ENCODE assay signal across 9 cellular contexts in the genomic region with DNA sequence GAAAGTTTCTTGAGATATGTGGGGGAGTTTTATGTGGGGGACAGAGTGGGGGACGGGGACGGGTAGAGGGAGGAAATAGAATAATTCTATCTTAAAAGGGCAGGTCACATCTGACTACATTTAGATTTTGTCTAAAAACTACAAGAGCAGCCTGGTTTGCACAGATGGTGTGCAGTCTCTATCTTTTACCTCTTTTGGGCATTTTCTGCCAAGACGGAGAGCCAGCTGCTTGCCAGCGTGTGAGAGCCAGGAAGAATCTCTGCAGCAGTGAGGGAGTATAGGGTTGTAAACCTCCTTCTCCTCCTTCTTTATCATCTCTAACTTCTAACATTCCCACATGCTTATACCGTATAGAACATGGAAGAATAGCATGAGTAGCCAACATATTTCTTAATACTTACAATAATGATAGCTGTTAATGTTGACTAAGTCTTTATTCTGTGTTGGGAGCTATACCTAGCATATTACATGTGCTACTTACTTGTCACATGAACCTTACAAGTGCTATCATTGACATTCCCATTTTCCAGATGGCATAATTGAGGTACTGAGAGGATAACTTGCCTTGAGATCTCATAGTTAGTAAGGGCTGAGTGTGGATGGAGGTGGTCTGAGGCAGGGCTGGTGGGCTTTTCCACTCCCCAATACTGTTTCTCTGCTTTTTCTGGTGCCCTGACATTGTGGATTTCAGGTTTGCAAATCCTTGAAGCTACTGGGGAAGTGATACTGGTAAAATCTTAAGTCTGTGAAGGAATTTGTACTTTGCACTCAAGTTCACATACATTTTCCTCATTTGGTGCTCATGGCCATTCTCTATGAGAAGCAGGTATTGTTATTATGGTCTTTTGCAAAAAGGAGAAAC. TPM values are rescaled to one million over a fixed set of nuclear protein-coding genes. Genes with fewer than 3 reads are reported as not detected.
DNase-seq lines count a peak whose midpoint lies in the region; ATAC-seq, FAIRE-seq and TF ChIP-seq lines count a peak whose summit lies in the region.
"Had no signal": no experiment of that assay in that cellular context is flagged by ENCODE, and none has a peak within 500 bp of the region (broad histone marks: within the 10 kb centered on the region; RNA-seq: fewer than 3 reads in every experiment).

No MANE protein-coding gene starts in this region.

- DNase-seq in T-helper 1 cell (no peak), K562 (ENCODE audit: extremely low read depth in 1 of 4, low spot score in 3 of 4) (no peak), tibial nerve (ENCODE audit: low spot score in 2 of 2) (no peak), COR-L47 (lab: John Stamatoyannopoulos, UW) (no peak), HuH-7.5 (ENCODE audit: low spot score) (no peak)
- DNase-seq: NK-92 treated with Interleukin-12 subunit alpha and Interleukin-12 subunit beta, amount 100 ng/mL, for 24 hours had no signal

- no peaks in the 10 kb centered on the region for H3K79me2 ChIP-seq in K562 (ENCODE audit: control insufficient read depth, insufficient read depth, low read length)

- TF ChIP-seq EP300 in K562 (IDR thresholded peaks at IDR 0.05; ENCODE audit: low read length) (no peak), tibial nerve (IDR thresholded peaks at IDR 0.05) (no peak)

- CTCF ChIA-PET in K562 (lab: Yijun Ruan, JAX; ENCODE audit: low intra/inter-chr PET ratio) = no interaction called here

- no peaks in the 10 kb centered on the region for H4K20me1 ChIP-seq in K562 (replicated peaks; ENCODE audit: control insufficient read depth, insufficient read depth, low read length)

- H3K27me3 Mint-ChIP-seq in T-helper 1 cell treated with Interleukin-12 subunit alpha and Interleukin-12 subunit beta and Interleukin-4 antibody, amounts not matched to agents 30 μg/mL and 1 μg/mL, for 36 hours (ENCODE audit: low read depth) = peaks cover 10% of the 10 kb centered on the region

- BruUV-seq in K562 (replicated peaks; lab: Mats Ljungman, UMichigan) = no TSS peak

- H3K27me3 ChIP-seq in K562 (ENCODE audit: control insufficient read depth in 2 of 2, insufficient read depth in 2 of 2, low read length in 2 of 2) (no peaks in the 10 kb centered on the region), mononuclear cell (ENCODE audit: insufficient read depth, low read length) (no peaks in the 10 kb centered on the region), tibial nerve (no peaks in the 10 kb centered on the region)

- H3K4me3 ChIP-seq in K562 (no peak overlapping the region), mononuclear cell (ENCODE audit: low read length) (peak overlapping the region; percentile 49), tibial nerve (peak overlapping the region in 3 of 4 donors; percentile 26 to 37 (median 35))

- H3K9me3 ChIP-seq in K562 (replicated peaks; ENCODE audit: control insufficient read depth, insufficient read depth, low read depth, low read length) (no peaks in the 10 kb centered on the region), mononuclear cell (ENCODE audit: low read depth, low read length) (no peaks in the 10 kb centered on the region), tibial nerve (no peaks in the 10 kb centered on the region)

- ATAC-seq in K562 (no peak), GM21390 (IDR thresholded peaks at IDR 0.05; ENCODE audit: unreplicated experiment) (no peak)

- POLR2A ChIA-PET in K562 (lab: Yijun Ruan, JAX) = interaction anchor here (0.7 kb wide), 1 partner anchor 100 kb away, joined by 3 read pairs; no protein-coding TSS in a partner anchor

- H3K36me3 Mint-ChIP-seq in T-helper 1 cell treated with Interleukin-12 subunit alpha and Interleukin-12 subunit beta and Interleukin-4 antibody, amounts not matched to agents 30 μg/mL and 1 μg/mL, for 36 hours (ENCODE audit: low read depth) = peaks cover 8% of the 10 kb centered on the region

- peak overlapping the region; percentile 42; the same call in 1 of the 2 replicates for H2AFZ ChIP-seq in K562 (ENCODE audit: low read depth, low read length)

- no peak overlapping the region for H3K9ac ChIP-seq in K562 (ENCODE audit: insufficient read depth in 1 of 2, low read depth in 2 of 2, low read length in 2 of 2)

- H3K9me1 ChIP-seq in K562 (ENCODE audit: control insufficient read depth, insufficient read depth, low read length) = no peaks in the 10 kb centered on the region

- 17% methylated on average over 5 of the region's 5 CpGs for WGBS in K562 (ENCODE audit: insufficient coverage, low coverage, missing lambda C conversion rate)
- 16 to 22% methylated on average over 5 of the region's 5 CpGs for WGBS in tibial nerve, 2 donors

- H3K4me2 ChIP-seq in K562 (ENCODE audit: insufficient read depth, low read length) = no peak overlapping the region

- TF ChIP-seq RAD21 in K562 (CRISPR knock-in tag; conservative IDR thresholded peaks at IDR 0.05 in 1 of 2, IDR thresholded peaks at IDR 0.05 in 1 of 2) = no peak

- in situ Hi-C loops in K562 (cut with MboI) = no loop called here

- H3K36me3 ChIP-seq in K562 (ENCODE audit: control insufficient read depth, insufficient read depth, low read length) = no peaks in the 10 kb centered on the region
- no peaks in the 10 kb centered on the region for H3K36me3 ChIP-seq in tibial nerve

- H3K4me1 ChIP-seq in K562 (replicated peaks in 1 of 2; ENCODE audit: control insufficient read depth in 2 of 2, insufficient read depth in 2 of 2, low read length in 2 of 2) (peaks cover 0 to 8% of the 10 kb centered on the region in 2 experiments; a peak in 3 of 5 replicates), mononuclear cell (ENCODE audit: insufficient read depth, low read length) (peaks cover 69% of the 10 kb centered on the region), tibial nerve (peaks cover 0 to 24% (median 6%) of the 10 kb centered on the region in 4 donors)

- no peak for TF ChIP-seq POLR2A in K562 (conservative IDR thresholded peaks at IDR 0.05)
- TF ChIP-seq POLR2A in tibial nerve (IDR thresholded peaks at IDR 0.05) = no peak

- TF ChIP-seq CTCF in K562 (IDR thresholded peaks at IDR 0.05 in 2 of 3, conservative IDR thresholded peaks at IDR 0.05 in 1 of 3; ENCODE audit: insufficient read depth in 2 of 3, low read depth in 1 of 3, low read length in 3 of 3) (no peak), tibial nerve (IDR thresholded peaks at IDR 0.05) (no peak)

- H3K4me3 Mint-ChIP-seq in T-helper 1 cell treated with Interleukin-12 subunit alpha and Interleukin-12 subunit beta and Interleukin-4 antibody, amounts not matched to agents 30 μg/mL and 1 μg/mL, for 36 hours = peak overlapping the region; percentile 86

- intact Hi-C loops in K562 (cut with micrococcal nuclease) = no loop called here

- peaks cover 51% of the 10 kb centered on the region for H3K4me1 Mint-ChIP-seq in T-helper 1 cell treated with Interleukin-12 subunit alpha and Interleukin-12 subunit beta and Interleukin-4 antibody, amounts not matched to agents 30 μg/mL and 1 μg/mL, for 36 hours (ENCODE audit: low read depth)

- H3K27ac Mint-ChIP-seq in T-helper 1 cell treated with Interleukin-12 subunit alpha and Interleukin-12 subunit beta and Interleukin-4 antibody, amounts not matched to agents 30 μg/mL and 1 μg/mL, for 36 hours = peak overlapping the region; percentile 90

- H3K9me3 Mint-ChIP-seq in T-helper 1 cell treated with Interleukin-12 subunit alpha and Interleukin-12 subunit beta and Interleukin-4 antibody, amounts not matched to agents 30 μg/mL and 1 μg/mL, for 36 hours = peaks cover 4% of the 10 kb centered on the region

- FAIRE-seq in K562 (lab: Jason Lieb, UNC) = no peak

- H3K27ac ChIP-seq in K562 (ENCODE audit: extremely low read depth, low read depth, low read length) (no peak overlapping the region), tibial nerve (peak overlapping the region in 3 of 4 donors; percentile 65 to 79 (median 78))

TF ChIP-seq in K562, 482 proteins besides CTCF, POLR2A, EP300 and RAD21 (continues in another document):
- TF ChIP-seq JUN (IDR thresholded peaks at IDR 0.05; ENCODE audit: borderline replicate concordance, low read depth, low read length) (no peak), JUN (CRISPR knock-in tag; IDR thresholded peaks at IDR 0.05; ENCODE audit: borderline replicate concordance) (no peak), RBM25 (IDR thresholded peaks at IDR 0.05; ENCODE audit: low read depth, low read length, severe bottlenecking) (peak; percentile 61), BCOR (IDR thresholded peaks at IDR 0.05) (peak; percentile 74), KDM1A (IDR thresholded peaks at IDR 0.05) (peak in 1 of 2 experiments; percentile 38; a peak in 1 of 4 replicates), XRCC5 (IDR thresholded peaks at IDR 0.05; ENCODE audit: low read depth, low read length) (no peak), MTA1 (IDR thresholded peaks at IDR 0.05; ENCODE audit: borderline replicate concordance) (no peak)

RNA-seq across cellular contexts. Expression of a gene that starts 1.1 kb away (rescaled TPM):
- total RNA-seq in K562 (2011; cell fraction: chromatin; rRNA removed; ENCODE audit: low replicate concordance) = 0.30 and 0.81 TPM in 2 replicates
- total RNA-seq in K562 (2011; cell fraction: nucleolus; rRNA removed) = not detected in 2 replicates
- 0.59 and 0.69 TPM in 2 replicates for total RNA-seq in K562 (2011; cell fraction: nucleoplasm; rRNA removed)
- total RNA-seq in K562 (2014; rRNA removed) (0.18 and 0.49 TPM in 2 replicates), K562 (2014; rRNA removed; fragmentation: Illumina TruSeq; extraction: Trizol) (0.16 and 0.47 TPM in 2 replicates), K562 (2015; rRNA removed; fragmentation: Illumina TruSeq; extraction: Trizol) (0.38 and 0.62 TPM in 2 replicates), K562 (2021) (0.35 and 0.38 TPM in 2 replicates), mononuclear cell (30.1 TPM), tibial nerve (10 to 100 TPM; 12.6 to 33.0 (median 26.1) TPM)
- polyA plus RNA-seq in K562 (2011; rRNA removed) (0.07 and 0.37 TPM in 2 replicates), K562 (2014; fragmentation: Illumina TruSeq; extraction: Trizol) (0.10 and 0.37 TPM in 2 replicates), K562 (2014; fragmentation: Nextera tagmentation; extraction: Ambion mirVana) (1 to 10 TPM; 1.2 to 1.5 TPM), K562 (2014; rRNA removed) (0.12 and 0.35 TPM in 2 replicates)
- 0.03 and 0.04 TPM in 2 replicates for polyA plus RNA-seq in K562 (2011; cell fraction: cytosol; rRNA removed)
- 0.09 and 0.22 TPM in 2 replicates for polyA plus RNA-seq in K562 (2011; cell fraction: nucleus; rRNA removed)
- polyA plus RNA-seq in K562 (2012) = 2.0 and 2.2 TPM in 2 replicates
- 0.18 and 0.45 TPM in 2 replicates for polyA minus RNA-seq in K562 (2011; rRNA and poly(A)+ RNA removed)
- not detected in 2 replicates for polyA minus RNA-seq in K562 (2011; cell fraction: cytosol; rRNA and poly(A)+ RNA removed)
- 0.11 and 0.13 TPM in 2 replicates for polyA minus RNA-seq in K562 (2011; cell fraction: nucleus; rRNA and poly(A)+ RNA removed)

Comparison
In these comparisons a context has a peak if more than half of its experiments do, and no peak if none do; other contexts are left out.
1. RNA of a gene that starts 1.1 kb away (total RNA-seq): 30.1 TPM in mononuclear cell (single experiment) and 12.6 to 33.0 TPM in tibial nerve; 0.16 to 0.81 TPM in K562; every median in the first group is over 4 times any median in the second.